In the genomic region with DNA sequence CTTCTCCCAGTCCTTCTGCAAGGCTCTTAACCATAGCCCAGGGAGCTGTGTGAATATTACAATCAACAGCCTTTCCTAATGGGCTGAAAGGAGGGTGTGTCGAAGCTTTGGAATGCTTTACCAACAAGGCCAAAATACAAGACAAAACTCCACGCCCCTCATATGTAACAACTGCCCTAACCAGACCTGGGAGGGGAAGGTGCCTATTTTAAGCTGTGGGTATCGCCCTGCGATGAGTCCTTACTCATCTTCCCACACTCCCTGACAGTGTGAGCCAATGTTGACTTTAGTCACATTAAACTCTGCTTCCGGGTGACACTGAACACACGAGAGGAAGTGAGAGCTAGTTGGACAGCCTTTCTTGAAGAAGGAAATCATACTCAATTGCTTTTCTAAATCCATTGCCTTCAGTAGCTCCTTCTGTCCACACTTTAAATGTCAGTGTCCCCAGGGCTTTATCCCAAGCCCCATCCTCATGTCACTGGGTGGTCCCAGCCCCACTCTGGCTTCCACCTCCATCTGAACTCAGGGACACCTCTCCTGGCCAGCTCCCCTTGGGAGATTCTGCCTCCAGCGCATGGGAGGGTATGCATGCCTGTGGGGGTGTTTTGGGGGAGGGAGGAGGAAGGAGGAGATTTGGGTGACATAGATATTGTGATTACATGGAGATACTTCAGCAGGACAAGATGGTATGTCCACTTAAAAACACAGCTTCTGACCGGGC, we compare ENCODE assay signal across 11 cellular contexts. TPM values are rescaled to one million over a fixed set of nuclear protein-coding genes. Genes with fewer than 3 reads are reported as not detected.
DNase-seq lines count a peak whose midpoint lies in the region; ATAC-seq and TF ChIP-seq lines count a peak whose summit lies in the region.
"Had no signal": no experiment of that assay in that cellular context is flagged by ENCODE, and none has a peak within 500 bp of the region (broad histone marks: within the 10 kb centered on the region; RNA-seq: fewer than 3 reads in every experiment).

No MANE protein-coding gene starts in this region.

- no peak for TF ChIP-seq EP300 in suprapubic skin (IDR thresholded peaks at IDR 0.05)

- ATAC-seq in left cardiac atrium (peak; percentile 47 to 81), HG03520 (IDR thresholded peaks at IDR 0.05; ENCODE audit: unreplicated experiment) (no peak), HG02763 (IDR thresholded peaks at IDR 0.05; ENCODE audit: unreplicated experiment) (no peak), HG03159 (IDR thresholded peaks at IDR 0.05; ENCODE audit: unreplicated experiment) (no peak)

- no peak overlapping the region for H3K4me3 Mint-ChIP-seq in activated naive CD4-positive, alpha-beta T cell treated with anti-CD3 and anti-CD28 coated beads, Interleukin-2, amount 10 ng/mL, durations not matched to agents 7 days and 5 days

- no peaks in the 10 kb centered on the region for H3K9me3 Mint-ChIP-seq in activated naive CD4-positive, alpha-beta T cell treated with anti-CD3 and anti-CD28 coated beads, Interleukin-2, amount 10 ng/mL, durations not matched to agents 7 days and 5 days

- H3K36me3 ChIP-seq in PC-9 (ENCODE audit: low read depth) (no peaks in the 10 kb centered on the region), suprapubic skin (no peaks in the 10 kb centered on the region)
- H3K36me3 ChIP-seq: adrenal gland had no signal

- H3F3A ChIP-seq in PC-9 (ENCODE audit: insufficient read depth, low read depth) = peaks cover 16% of the 10 kb centered on the region

- H3K9me2 ChIP-seq in PC-9 (ENCODE audit: insufficient read depth) = no peaks in the 10 kb centered on the region

- H3K4me1 ChIP-seq in PC-9 (replicated peaks; ENCODE audit: insufficient read depth) = peaks cover 21% of the 10 kb centered on the region
- H3K4me1 ChIP-seq in suprapubic skin = peaks cover 25% of the 10 kb centered on the region
- H3K4me1 ChIP-seq: adrenal gland had no signal

- H3K9me3 ChIP-seq in PC-9 (ENCODE audit: insufficient read depth, low read depth) = no peaks in the 10 kb centered on the region
- no peaks in the 10 kb centered on the region for H3K9me3 ChIP-seq in suprapubic skin
- H3K9me3 ChIP-seq: adrenal gland had no signal

- POLR2A ChIA-PET in PC-9 (lab: Charles Lee; ENCODE audit: unreplicated experiment) = interaction anchor here (0.5 to 0.7 kb wide), 9 partner anchors 35 to 557 kb away, joined by 3 to 17 read pairs (median 4); no protein-coding TSS in a partner anchor

- WGBS in suprapubic skin = 38% methylated on average over 8 of the region's 8 CpGs

- peaks cover 39% of the 10 kb centered on the region for H3K27me3 Mint-ChIP-seq in activated naive CD4-positive, alpha-beta T cell treated with anti-CD3 and anti-CD28 coated beads, Interleukin-2, amount 10 ng/mL, durations not matched to agents 7 days and 5 days

- no TSS peak for BruUV-seq in PC-9 (replicated peaks; lab: Mats Ljungman, UMichigan)

- H3K27ac Mint-ChIP-seq in activated naive CD4-positive, alpha-beta T cell treated with anti-CD3 and anti-CD28 coated beads, Interleukin-2, amount 10 ng/mL, durations not matched to agents 7 days and 5 days = peak overlapping the region; percentile 37

- H2AFZ ChIP-seq in PC-9 = peak overlapping the region; percentile 87

- H4K20me1 ChIP-seq in PC-9 (ENCODE audit: insufficient read depth) = no peaks in the 10 kb centered on the region

- intact Hi-C loops in PC-9 (cut with micrococcal nuclease; ENCODE audit: unreplicated experiment) = loop anchor here (5.0 kb wide), 1 partner anchor 158 kb away; a partner anchor contains a TSS
- intact Hi-C loops in left cardiac atrium (cut with DNase I) = no loop called here

- peaks cover 2% of the 10 kb centered on the region for H3K4me1 Mint-ChIP-seq in activated naive CD4-positive, alpha-beta T cell treated with anti-CD3 and anti-CD28 coated beads, Interleukin-2, amount 10 ng/mL, durations not matched to agents 7 days and 5 days

- no peaks in the 10 kb centered on the region for H3K79me2 ChIP-seq in PC-9 (ENCODE audit: low read depth)

- peak overlapping the region; percentile 87 for H3K27ac ChIP-seq in PC-9
- peak overlapping the region; percentile 85 for H3K27ac ChIP-seq in suprapubic skin
- H3K27ac ChIP-seq: KMS-11 had no signal

- TF ChIP-seq POLR2A in suprapubic skin (IDR thresholded peaks at IDR 0.05) = no peak

- H3K27me3 ChIP-seq in PC-9 (ENCODE audit: insufficient read depth, low read depth) (no peaks in the 10 kb centered on the region), suprapubic skin (no peaks in the 10 kb centered on the region)
- H3K27me3 ChIP-seq: adrenal gland had no signal

- CTCF ChIA-PET in activated naive CD4-positive, alpha-beta T cell treated with anti-CD3 and anti-CD28 coated beads, Interleukin-2, amount 10 ng/mL, durations not matched to agents 7 days and 5 days (lab: Charles Lee) = interaction anchor here (1.5 kb wide), 1 partner anchor 10 kb away, joined by 5 read pairs; no protein-coding TSS in a partner anchor
- CTCF ChIA-PET in PC-9 (lab: Charles Lee) = no interaction called here

- peak overlapping the region; percentile 79 for H3K4me2 ChIP-seq in PC-9
- H3K4me2 ChIP-seq: KMS-11 had no signal

- no peak for TF ChIP-seq CTCF in PC-9 (conservative IDR thresholded peaks at IDR 0.05)
- TF ChIP-seq CTCF in suprapubic skin (IDR thresholded peaks at IDR 0.05) = no peak

- no peaks in the 10 kb centered on the region for H3K36me3 Mint-ChIP-seq in activated naive CD4-positive, alpha-beta T cell treated with anti-CD3 and anti-CD28 coated beads, Interleukin-2, amount 10 ng/mL, durations not matched to agents 7 days and 5 days

- no peak for DNase-seq in activated naive CD4-positive, alpha-beta T cell treated with anti-CD3 and anti-CD28 coated beads, Interleukin-2, amount 10 ng/mL, durations not matched to agents 7 days and 5 days
- DNase-seq in activated naive CD4-positive, alpha-beta T cell treated with Interleukin-2 at 50 U/mL for 16 hours = no peak
- DNase-seq in PC-9 = peak; percentile 78 to 98
- no peak for DNase-seq in left cardiac atrium
- peak in 1 of 2 donors; percentile 60 for DNase-seq in suprapubic skin (ENCODE audit: low spot score in 2 of 2)
- DNase-seq: DND-41 had no signal

- H3K4me3 ChIP-seq in PC-9 = peak overlapping the region; percentile 35; the same call in 1 of the 2 replicates
- H3K4me3 ChIP-seq in suprapubic skin = no peak overlapping the region
- H3K4me3 ChIP-seq: adrenal gland had no signal

RNA-seq across cellular contexts. Expression of a gene that starts 6.5 kb away (rescaled TPM):
- total RNA-seq in PC-9 (2021) = 118 and 148 TPM in 2 replicates
- 10 to 100 TPM; 43.5 to 53.5 TPM for total RNA-seq in left cardiac atrium
- 100 to 1,000 TPM in 3 of 4 donors, 10 to 100 TPM in 1; 97.5 to 177 (median 116) TPM for total RNA-seq in suprapubic skin

RNA-seq across cellular contexts. Expression of a gene that starts 55.6 kb away (rescaled TPM):
- total RNA-seq in PC-9 (2021) (39.9 and 54.0 TPM in 2 replicates), left cardiac atrium (10 to 100 TPM; 11.1 to 12.7 TPM), suprapubic skin (100 to 1,000 TPM in 1 of 4 donors, 10 to 100 TPM in 3; 11.6 to 102 (median 22.6) TPM)

Comparison
In these comparisons a context has a peak if more than half of its experiments do, and no peak if none do; other contexts are left out.
1. DNase-seq: peak in PC-9 (2 of 2); none in activated naive CD4-positive, alpha-beta T cell treated with anti-CD3 and anti-CD28 coated beads, Interleukin-2, amount 10 ng/mL, durations not matched to agents 7 days and 5 days (single experiment), activated naive CD4-positive, alpha-beta T cell treated with Interleukin-2 at 50 U/mL for 16 hours (single experiment) and left cardiac atrium (single experiment).
2. ATAC-seq: peak in left cardiac atrium (2 of 2); none in HG03520 (single experiment), HG02763 (single experiment) and HG03159 (single experiment).